Comparison of ENCODE assay signal across 8 cellular contexts in the genomic region with DNA sequence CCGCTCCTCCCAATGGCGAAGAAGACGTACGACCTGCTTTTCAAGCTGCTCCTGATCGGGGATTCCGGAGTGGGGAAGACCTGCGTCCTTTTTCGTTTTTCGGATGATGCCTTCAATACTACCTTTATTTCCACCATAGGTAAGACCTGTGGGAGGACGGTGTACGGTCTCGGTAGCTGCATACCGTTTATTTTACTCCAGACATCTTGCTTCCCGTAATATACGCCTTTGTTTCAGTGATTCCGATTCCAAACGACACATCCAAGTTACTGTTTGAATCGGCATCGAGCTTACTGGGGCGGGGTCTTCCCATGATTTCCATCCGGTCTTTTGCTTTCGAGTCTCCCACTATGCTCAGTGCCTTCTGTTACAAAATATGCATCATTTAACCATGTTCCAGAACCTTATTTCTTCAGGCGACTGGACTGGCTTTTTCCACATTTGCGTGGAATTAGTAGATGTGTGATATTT. TPM values are rescaled to one million over a fixed set of nuclear protein-coding genes. Genes with fewer than 3 reads are reported as not detected.
A peak's percentile ranks its signal among the peaks of the same experiment; 100 is the strongest.
DNase-seq lines count a peak whose midpoint lies in the region; ATAC-seq and TF ChIP-seq lines count a peak whose summit lies in the region.

No MANE protein-coding gene starts in this region.

- TF ChIP-seq RAD21 in SK-N-SH (IDR thresholded peaks at IDR 0.05; ENCODE audit: low read length): no peak

- peak overlapping the region; percentile 64 for H2AFZ ChIP-seq in SK-N-SH (ENCODE audit: low read depth)
- peak overlapping the region; percentile 86 for H2AFZ ChIP-seq in neuronal stem cell (ENCODE audit: low read length)

- H2BK120ac ChIP-seq in neuronal stem cell (ENCODE audit: low read depth, low read length): no peak overlapping the region

- H3K18ac ChIP-seq in neuronal stem cell (ENCODE audit: low read length): peak overlapping the region; percentile 100

- H3K27ac Mint-ChIP-seq in endothelial cell (ENCODE audit: unreplicated experiment): peak overlapping the region; percentile 95

- H3K27me3 Mint-ChIP-seq in endothelial cell (ENCODE audit: unreplicated experiment): peaks cover 6% of the 10 kb centered on the region

- POLR2A ChIA-PET in SK-N-SH (lab: Yijun Ruan, JAX): interaction anchor here (0.6 to 2.3 kb wide), 5 partner anchors 14 to 261 kb away, joined by 3 to 11 read pairs (median 4); a partner anchor contains a TSS

- TF ChIP-seq EP300 in SK-N-SH (IDR thresholded peaks at IDR 0.05; ENCODE audit: borderline replicate concordance in 1 of 2, low read depth in 1 of 2, low read length in 1 of 2): no peak

- no peak overlapping the region for H4K91ac ChIP-seq in neuronal stem cell (ENCODE audit: low read depth, low read length, poor library complexity)

- H3K79me2 ChIP-seq in SK-N-SH (ENCODE audit: insufficient read depth): peaks cover 64% of the 10 kb centered on the region

- H3F3A ChIP-seq in SK-N-SH (replicated peaks; ENCODE audit: insufficient read depth): peaks cover 8% of the 10 kb centered on the region

- H3K36me3 ChIP-seq in SK-N-SH (replicated peaks in 1 of 2; ENCODE audit: control insufficient read depth in 1 of 2, insufficient read depth in 2 of 2, low read length in 1 of 2): peaks cover 0 to 14% of the 10 kb centered on the region in 2 experiments
- peaks cover 38% of the 10 kb centered on the region for H3K36me3 ChIP-seq in RWPE2 (ENCODE audit: low read depth)
- H3K36me3 ChIP-seq in neuronal stem cell (replicated peaks in 1 of 2; ENCODE audit: control insufficient read depth in 2 of 2, insufficient read depth in 2 of 2, low read length in 2 of 2): peaks cover 2 to 23% of the 10 kb centered on the region in 2 donors

- peaks cover 5% of the 10 kb centered on the region for H3K79me1 ChIP-seq in neuronal stem cell (ENCODE audit: low read depth, low read length)

- H4K20me1 ChIP-seq in SK-N-SH (ENCODE audit: insufficient read depth): peaks cover 52% of the 10 kb centered on the region

- CTCF ChIA-PET in SK-N-SH (lab: Yijun Ruan, JAX): interaction anchor here (0.8 to 4.3 kb wide), 9 partner anchors 9 to 182 kb away, joined by 3 to 23 read pairs (median 5); no protein-coding TSS in a partner anchor

- peak overlapping the region; percentile 99 for H3K23ac ChIP-seq in neuronal stem cell (ENCODE audit: low read depth, low read length, poor library complexity)

- no peak overlapping the region for H2BK12ac ChIP-seq in neuronal stem cell (ENCODE audit: low read length)

- H3K27me3 ChIP-seq in SK-N-SH (ENCODE audit: insufficient read depth): no peaks in the 10 kb centered on the region
- no peaks in the 10 kb centered on the region for H3K27me3 ChIP-seq in RWPE2 (ENCODE audit: insufficient read depth, poor library complexity, severe bottlenecking)
- H3K27me3 ChIP-seq in neuronal stem cell (ENCODE audit: control insufficient read depth in 3 of 3, insufficient read depth in 3 of 3, low read depth in 1 of 3, low read length in 3 of 3): no peaks in the 10 kb centered on the region

- DNase-seq in SK-N-SH (peak; percentile 50), RWPE2 (ENCODE audit: low spot score) (no peak), endothelial cell (ENCODE audit: low spot score) (peak; percentile 16), neuronal stem cell (ENCODE audit: low spot score) (no peak), HK-2 (ENCODE audit: unreplicated experiment) (no peak), NCI-H2107 treated with DMSO at 0.1 percent for 48 hours (lab: John Stamatoyannopoulos, UW; ENCODE audit: unreplicated experiment) (no peak)

- H3K14ac ChIP-seq in neuronal stem cell (ENCODE audit: low read length): peak overlapping the region; percentile 100

- peaks cover 4 to 11% of the 10 kb centered on the region in 2 experiments; a peak in 3 of 4 replicates for H3K4me1 ChIP-seq in SK-N-SH (ENCODE audit: control insufficient read depth in 1 of 2, insufficient read depth in 2 of 2, low read depth in 1 of 2, low read length in 1 of 2)
- peaks cover 4% of the 10 kb centered on the region for H3K4me1 ChIP-seq in RWPE2 (ENCODE audit: insufficient read depth, poor library complexity, severe bottlenecking)
- peaks cover 5 to 6% of the 10 kb centered on the region in 2 donors for H3K4me1 ChIP-seq in neuronal stem cell (ENCODE audit: control insufficient read depth in 2 of 2, insufficient read depth in 1 of 2, low read depth in 1 of 2, low read length in 2 of 2)

- WGBS in SK-N-SH (ENCODE audit: low lambda C conversion rate): under 1% methylated on average over 24 of the region's 24 CpGs
- no CpG with 5 or more reads among the region's 24 CpGs for WGBS in neuronal stem cell (ENCODE audit: extremely low coverage in 2 of 2, insufficient read length in 2 of 2, insufficient replicate concordance in 1 of 2), 2 donors

- peak overlapping the region; percentile 82 to 90 for H3K4me3 ChIP-seq in SK-N-SH (ENCODE audit: low read depth in 2 of 2, low read length in 1 of 2)
- H3K4me3 ChIP-seq in RWPE2 (ENCODE audit: severe bottlenecking): peak overlapping the region; percentile 68
- H3K4me3 ChIP-seq in neuronal stem cell (ENCODE audit: low read length in 2 of 2): peak overlapping the region; percentile 63 to 98

- no peak overlapping the region for H4K8ac ChIP-seq in neuronal stem cell (ENCODE audit: low read depth, low read length)

- H3K4me3 Mint-ChIP-seq in endothelial cell (ENCODE audit: unreplicated experiment): peak overlapping the region; percentile 98

- H3K9me2 ChIP-seq in SK-N-SH: no peaks in the 10 kb centered on the region

- no peak overlapping the region for H2BK15ac ChIP-seq in neuronal stem cell (ENCODE audit: low read length)

- peak overlapping the region; percentile 91 to 94 for H3K27ac ChIP-seq in SK-N-SH (ENCODE audit: low read depth in 2 of 2, low read length in 1 of 2)
- peak overlapping the region; percentile 93 for H3K27ac ChIP-seq in RWPE2 (ENCODE audit: poor library complexity, severe bottlenecking)
- peak overlapping the region; percentile 96 for H3K27ac ChIP-seq in neuronal stem cell (replicated peaks; ENCODE audit: low read length)

- peak overlapping the region; percentile 87 for H3K9ac ChIP-seq in SK-N-SH
- peak overlapping the region; percentile 99 for H3K9ac ChIP-seq in neuronal stem cell (ENCODE audit: low read depth, low read length, poor library complexity)

- H3K4ac ChIP-seq in neuronal stem cell (ENCODE audit: low read length): no peak overlapping the region

- peaks cover 23% of the 10 kb centered on the region for H3K4me1 Mint-ChIP-seq in endothelial cell (ENCODE audit: unreplicated experiment)

- H2AK5ac ChIP-seq in neuronal stem cell (ENCODE audit: low read depth, low read length): peak overlapping the region; percentile 82

- ATAC-seq in SK-N-SH treated with all-trans-retinoic acid at 6 μM for 48 hours (no peak; the same call in 2 of the 3 replicates), RWPE2 (ENCODE audit: low read depth) (no peak), GM19397 (IDR thresholded peaks at IDR 0.05; ENCODE audit: unreplicated experiment) (no peak)

- TF ChIP-seq CTCF in SK-N-SH (IDR thresholded peaks at IDR 0.05) (no peak), RWPE2 (IDR thresholded peaks at IDR 0.05; ENCODE audit: poor library complexity, severe bottlenecking) (no peak), endothelial cell (IDR thresholded peaks at IDR 0.05; ENCODE audit: unreplicated experiment) (no peak)

- no peaks in the 10 kb centered on the region for H3K9me3 Mint-ChIP-seq in endothelial cell (ENCODE audit: unreplicated experiment)

- peak overlapping the region; percentile 95 for H2BK5ac ChIP-seq in neuronal stem cell (ENCODE audit: low read length)

- H3K4me2 ChIP-seq in SK-N-SH: peak overlapping the region; percentile 86
- peak overlapping the region; percentile 65 for H3K4me2 ChIP-seq in neuronal stem cell (ENCODE audit: insufficient read depth, low read length, poor library complexity, severe bottlenecking)

- H3K36me3 Mint-ChIP-seq in endothelial cell (ENCODE audit: low read depth, unreplicated experiment): peaks cover 5% of the 10 kb centered on the region

- no peaks in the 10 kb centered on the region for H3K9me3 ChIP-seq in SK-N-SH
- no peaks in the 10 kb centered on the region for H3K9me3 ChIP-seq in RWPE2 (ENCODE audit: severe bottlenecking)
- H3K9me3 ChIP-seq in neuronal stem cell (replicated peaks in 1 of 2; ENCODE audit: control insufficient read depth in 2 of 2, insufficient read depth in 1 of 2, low read depth in 1 of 2, low read length in 2 of 2): no peaks in the 10 kb centered on the region

TF ChIP-seq in SK-N-SH, 30 proteins besides CTCF, POLR2A, EP300 and RAD21 (continues in another document):
- no peak for TF ChIP-seq RFX5 (IDR thresholded peaks at IDR 0.05; ENCODE audit: low read length)

TF ChIP-seq in SK-N-SH treated with all-trans-retinoic acid at 6 μM for 48 hours, 23 proteins besides CTCF, POLR2A, EP300 and RAD21 (continues in another document):
- TF ChIP-seq ZFP3 (CRISPR knock-in tag; IDR thresholded peaks at IDR 0.05) (no peak), PPARA (CRISPR knock-in tag; IDR thresholded peaks at IDR 0.05; ENCODE audit: borderline replicate concordance) (no peak), GLIS3 (CRISPR knock-in tag; IDR thresholded peaks at IDR 0.05) (no peak), ZNF70 (CRISPR knock-in tag; IDR thresholded peaks at IDR 0.05) (no peak), BACH2 (CRISPR knock-in tag; IDR thresholded peaks at IDR 0.05; ENCODE audit: borderline replicate concordance) (no peak), ZNF565 (CRISPR knock-in tag; conservative IDR thresholded peaks at IDR 0.05; ENCODE audit: low read depth) (no peak)
- TF ChIP-seq, protein P1, sequence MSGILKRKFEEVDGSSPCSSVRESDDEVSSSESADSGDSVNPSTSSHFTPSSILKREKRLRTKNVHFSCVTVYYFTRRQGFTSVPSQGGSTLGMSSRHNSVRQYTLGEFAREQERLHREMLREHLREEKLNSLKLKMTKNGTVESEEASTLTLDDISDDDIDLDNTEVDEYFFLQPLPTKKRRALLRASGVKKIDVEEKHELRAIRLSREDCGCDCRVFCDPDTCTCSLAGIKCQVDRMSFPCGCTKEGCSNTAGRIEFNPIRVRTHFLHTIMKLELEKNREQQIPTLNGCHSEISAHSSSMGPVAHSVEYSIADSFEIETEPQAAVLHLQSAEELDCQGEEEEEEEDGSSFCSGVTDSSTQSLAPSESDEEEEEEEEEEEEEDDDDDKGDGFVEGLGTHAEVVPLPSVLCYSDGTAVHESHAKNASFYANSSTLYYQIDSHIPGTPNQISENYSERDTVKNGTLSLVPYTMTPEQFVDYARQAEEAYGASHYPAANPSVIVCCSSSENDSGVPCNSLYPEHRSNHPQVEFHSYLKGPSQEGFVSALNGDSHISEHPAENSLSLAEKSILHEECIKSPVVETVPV (CRISPR knock-in tag; IDR thresholded peaks at IDR 0.05): no peak

RNA-seq across cellular contexts. Expression of a gene that starts 0.7 kb away (rescaled TPM):
- 47.5 and 57.5 TPM in 2 replicates for polyA plus RNA-seq in SK-N-SH (2012; rRNA removed)
- 67.5 and 114 TPM in 2 replicates for polyA plus RNA-seq in SK-N-SH (2012; cell fraction: cytosol; rRNA removed)
- polyA plus RNA-seq in SK-N-SH (2012; cell fraction: nucleus; rRNA removed): 40.9 and 56.5 TPM in 2 replicates
- total RNA-seq in endothelial cell (ENCODE audit: unreplicated experiment): 130 TPM
- polyA plus RNA-seq in neuronal stem cell (2013, experiment 1 of 2): 98.8 TPM
- polyA plus RNA-seq in neuronal stem cell (2013, experiment 2 of 2): 97.0 TPM

RNA-seq across cellular contexts. Expression of a gene that starts 52.3 kb away (rescaled TPM):
- 18.6 and 29.5 TPM in 2 replicates for polyA plus RNA-seq in SK-N-SH (2012; rRNA removed)
- 21.2 and 22.1 TPM in 2 replicates for polyA plus RNA-seq in SK-N-SH (2012; cell fraction: cytosol; rRNA removed)
- 14.0 and 19.1 TPM in 2 replicates for polyA plus RNA-seq in SK-N-SH (2012; cell fraction: nucleus; rRNA removed)
- 78.1 TPM for total RNA-seq in endothelial cell (ENCODE audit: unreplicated experiment)
- 24.5 TPM for polyA plus RNA-seq in neuronal stem cell (2013, experiment 1 of 2)
- polyA plus RNA-seq in neuronal stem cell (2013, experiment 2 of 2): 25.7 TPM

Comparison
In these comparisons a context has a peak if more than half of its experiments do, and no peak if none do; other contexts are left out.
1. DNase-seq: peak in SK-N-SH (single experiment) and endothelial cell (single experiment); none in RWPE2 (single experiment), neuronal stem cell (single experiment), HK-2 (single experiment) and NCI-H2107 treated with DMSO at 0.1 percent for 48 hours (single experiment).
2. Peak in every context shown above with its lines, with median percentiles within 50 percentile points of each other: H3K27ac ChIP-seq and H3K4me3 ChIP-seq.